In the genomic region with DNA sequence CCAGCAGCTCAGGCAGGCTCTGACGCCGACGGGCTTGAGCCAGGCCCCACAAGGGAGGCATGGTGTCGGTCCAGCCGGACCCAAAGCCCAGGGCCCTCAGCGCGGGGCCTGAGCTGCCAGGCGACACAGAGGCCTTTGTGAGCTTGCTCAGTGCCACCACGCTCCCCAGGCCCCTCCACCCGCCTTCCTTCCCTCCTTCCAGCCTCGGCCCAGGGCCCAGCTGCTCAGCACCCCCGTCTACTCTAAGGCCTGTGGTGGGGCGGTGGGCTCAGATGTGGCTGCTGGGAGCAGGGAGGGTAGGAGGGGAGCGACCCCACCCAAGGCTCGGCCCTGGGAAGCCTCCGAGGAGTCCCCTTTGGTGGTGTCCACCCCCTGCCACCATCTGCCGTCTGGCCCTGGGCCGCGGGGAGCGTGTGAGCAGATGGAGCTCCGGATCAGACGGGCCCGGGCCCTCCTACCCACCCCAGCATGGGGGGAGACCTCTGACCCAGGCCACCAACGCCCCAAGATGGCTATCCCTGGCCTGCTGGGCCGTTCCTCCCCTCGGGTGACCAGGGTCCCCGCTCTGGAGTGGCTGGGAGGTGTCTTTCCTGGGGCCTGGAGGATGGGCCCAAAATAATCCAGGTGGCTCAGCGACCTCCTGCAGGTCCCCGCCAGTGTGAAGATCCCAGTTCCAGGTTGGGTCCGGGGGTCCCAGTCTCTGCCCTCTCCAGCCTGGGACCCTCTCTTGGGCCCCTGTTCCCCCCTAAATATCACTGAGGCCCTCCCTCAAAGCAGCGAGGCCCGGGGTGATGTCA, we compare ENCODE assay signal across 7 cellular contexts. TPM values are rescaled to one million over a fixed set of nuclear protein-coding genes. Genes with fewer than 3 reads are reported as not detected.
DNase-seq lines count a peak whose midpoint lies in the region; ATAC-seq and TF ChIP-seq lines count a peak whose summit lies in the region.

No MANE protein-coding gene starts in this region.

- no peak for ATAC-seq in lung (ENCODE audit: insufficient read depth, low FRiP score)
- ATAC-seq in thoracic aorta (ENCODE audit: insufficient number of reproducible peaks, low FRiP score, low read depth): no peak
- no peak for ATAC-seq in GM19023 (IDR thresholded peaks at IDR 0.05; ENCODE audit: unreplicated experiment)

- WGBS in lung, 2 donors: 44 to 66% methylated on average over 32 of the region's 32 CpGs

- H3K36me3 ChIP-seq in lung (ENCODE audit: control insufficient read depth in 2 of 2, insufficient read depth in 2 of 2, low read length in 2 of 2) (peaks cover 7 to 20% of the 10 kb centered on the region in 2 donors), thoracic aorta (peaks cover 15% of the 10 kb centered on the region)

- TF ChIP-seq CTCF in lung (IDR thresholded peaks at IDR 0.05; ENCODE audit: control extremely low read depth, extremely low read depth) (no peak), thoracic aorta (IDR thresholded peaks at IDR 0.05) (no peak)

- no peak overlapping the region for H3K4me3 ChIP-seq in lung
- H3K4me3 ChIP-seq in thoracic aorta: peak overlapping the region; percentile 99

- H3K9me3 ChIP-seq in lung (ENCODE audit: control insufficient read depth in 2 of 2, insufficient read depth in 1 of 2, low read length in 1 of 2) (peaks cover 0 to 3% of the 10 kb centered on the region in 2 donors), thoracic aorta (no peaks in the 10 kb centered on the region)

- peak overlapping the region; percentile 87 to 95 for H3K27ac ChIP-seq in lung (ENCODE audit: low read depth in 1 of 2, low read length in 1 of 2)
- peak overlapping the region; percentile 94 to 100 for H3K27ac ChIP-seq in thoracic aorta

- no peaks in the 10 kb centered on the region for H3K27me3 ChIP-seq in lung (ENCODE audit: control insufficient read depth, insufficient read depth)
- H3K27me3 ChIP-seq in thoracic aorta (replicated peaks; ENCODE audit: insufficient read depth): no peaks in the 10 kb centered on the region

- H3K4me1 ChIP-seq in lung (ENCODE audit: control insufficient read depth in 2 of 2, insufficient read depth in 2 of 2, low read length in 2 of 2) (peaks cover 24 to 54% of the 10 kb centered on the region in 2 donors), thoracic aorta (ENCODE audit: control insufficient read depth in 1 of 2, low read depth in 2 of 2) (peaks cover 53 to 66% of the 10 kb centered on the region in 2 donors)

- DNase-seq in NCI-H82 (lab: John Stamatoyannopoulos, UW): peak; percentile 85
- DNase-seq in cerebellum (ENCODE audit: low spot score): peak; percentile 74
- DNase-seq in lung (ENCODE audit: low spot score): no peak
- no peak for DNase-seq in thoracic aorta (ENCODE audit: low spot score)
- DNase-seq in HuH-7 (ENCODE audit: low spot score): no peak
- no peak for DNase-seq in NOMO-1 treated with DMSO at 0.1 percent for 48 hours (lab: John Stamatoyannopoulos, UW; ENCODE audit: unreplicated experiment)

RNA-seq across cellular contexts. Expression of a gene that starts 7.8 kb away (rescaled TPM):
- total RNA-seq in cerebellum: 3.5 TPM
- total RNA-seq in lung: 10 to 100 TPM; 19.0 to 68.0 TPM
- polyA plus RNA-seq in lung: 10 to 100 TPM; 13.4 to 20.1 TPM
- 10 to 100 TPM; 85.1 to 91.9 TPM for total RNA-seq in thoracic aorta

RNA-seq across cellular contexts. Expression of a gene that starts 51.4 kb away (rescaled TPM):
- 19.1 TPM for total RNA-seq in cerebellum
- 10 to 100 TPM; 26.7 to 46.2 TPM for total RNA-seq in lung
- 10 to 100 TPM in 1 of 2 donors, 1 to 10 TPM in 1; 9.9 to 16.5 TPM for polyA plus RNA-seq in lung
- 10 to 100 TPM; 10.2 to 32.2 TPM for total RNA-seq in thoracic aorta

Comparison
In these comparisons a context has a peak if more than half of its experiments do, and no peak if none do; other contexts are left out.
1. DNase-seq: peak in NCI-H82 (single experiment) and cerebellum (single experiment); none in lung (single experiment), thoracic aorta (single experiment), HuH-7 (single experiment) and NOMO-1 treated with DMSO at 0.1 percent for 48 hours (single experiment).